ENCODE assay signal across 13 cellular contexts in genomic region chr14:37588956-37589737, GRCh38. TPM values are rescaled to one million over a fixed set of nuclear protein-coding genes. Genes with fewer than 3 reads are reported as not detected.
A peak's percentile ranks its signal among the peaks of the same experiment; 100 is the strongest.
DNase-seq lines count a peak whose midpoint lies in the region; ATAC-seq and TF ChIP-seq lines count a peak whose summit lies in the region.
"Had no signal": no experiment of that assay in that cellular context is flagged by ENCODE, and none has a peak within 500 bp of the region (broad histone marks: within the 10 kb centered on the region; RNA-seq: fewer than 3 reads in every experiment).

No MANE protein-coding gene starts in this region.

- H3K9me3 ChIP-seq in Karpas-422 (ENCODE audit: low read length) (no peaks in the 10 kb centered on the region), mesenchymal stem cell (ENCODE audit: control insufficient read depth, low read length) (no peaks in the 10 kb centered on the region)

- no peaks in the 10 kb centered on the region for H3K9me2 ChIP-seq in Karpas-422 (replicated peaks; ENCODE audit: insufficient read depth, low read length)

- no peak overlapping the region for H3K18ac ChIP-seq in mesenchymal stem cell (ENCODE audit: low read depth in 1 of 2, low read length in 2 of 2)

- TF ChIP-seq CTCF in Calu3 (IDR thresholded peaks at IDR 0.05; ENCODE audit: unreplicated experiment): no peak

- no peaks in the 10 kb centered on the region for H4K20me1 ChIP-seq in Karpas-422 (ENCODE audit: insufficient read depth, low read depth, low read length)

- H2AK5ac ChIP-seq in mesenchymal stem cell (ENCODE audit: low read length, severe bottlenecking): no peak overlapping the region

- H3K27me3 Mint-ChIP-seq in Calu3 (ENCODE audit: unreplicated experiment): no peaks in the 10 kb centered on the region

- no peak overlapping the region for H2AFZ ChIP-seq in Karpas-422 (ENCODE audit: low read length)
- H2AFZ ChIP-seq in mesenchymal stem cell (ENCODE audit: low read depth, low read length): no peak overlapping the region

- no peak overlapping the region for H3K4me3 ChIP-seq in Karpas-422 (ENCODE audit: low read length)
- no peak overlapping the region for H3K4me3 ChIP-seq in mesenchymal stem cell (ENCODE audit: insufficient read depth in 1 of 2, low read depth in 1 of 2, low read length in 2 of 2)

- H3K27ac ChIP-seq in Karpas-422 (ENCODE audit: low read length) (no peak overlapping the region), mesenchymal stem cell (ENCODE audit: low read length, poor library complexity, severe bottlenecking) (no peak overlapping the region)

- no peaks in the 10 kb centered on the region for H3K79me1 ChIP-seq in mesenchymal stem cell (replicated peaks; ENCODE audit: low read length, poor library complexity, severe bottlenecking)

- no peak overlapping the region for H3K14ac ChIP-seq in mesenchymal stem cell (ENCODE audit: low read length in 2 of 2)

- intact Hi-C loops in Calu3 (cut with micrococcal nuclease; ENCODE audit: unreplicated experiment): no loop called here

- H3K4me1 ChIP-seq in Karpas-422 (ENCODE audit: low read length): peaks cover 8% of the 10 kb centered on the region
- peaks cover 34% of the 10 kb centered on the region for H3K4me1 ChIP-seq in mesenchymal stem cell (ENCODE audit: control insufficient read depth, insufficient read depth, low read depth, low read length)

- H3K4ac ChIP-seq in mesenchymal stem cell (ENCODE audit: low read depth in 1 of 2, low read length in 2 of 2): no peak overlapping the region

- H2BK12ac ChIP-seq in mesenchymal stem cell (ENCODE audit: low read length in 2 of 2): no peak overlapping the region

- H3K27ac Mint-ChIP-seq in Calu3 (ENCODE audit: unreplicated experiment): peak overlapping the region; percentile 85
- H3K27ac Mint-ChIP-seq: activated CD8-positive, alpha-beta T cell treated with anti-CD3 and anti-CD28 coated beads, Interleukin-2, amount 10 ng/mL, durations not matched to agents 7 days and 5 days; T-helper 1 cell treated with Interleukin-12 subunit alpha and Interleukin-12 subunit beta and Interleukin-4 antibody, amounts not matched to agents 30 μg/mL and 1 μg/mL, for 36 hours had no signal

- no peak overlapping the region for H4K8ac ChIP-seq in mesenchymal stem cell (ENCODE audit: low read length)

- H3K4me2 ChIP-seq in Karpas-422 (ENCODE audit: low read depth, low read length, poor library complexity, severe bottlenecking) (peak overlapping the region; percentile 50), mesenchymal stem cell (ENCODE audit: low read length, poor library complexity, severe bottlenecking) (no peak overlapping the region)

- peak overlapping the region; percentile 66 for H3K4me3 Mint-ChIP-seq in Calu3 (ENCODE audit: low read depth, unreplicated experiment)
- H3K4me3 Mint-ChIP-seq: activated CD8-positive, alpha-beta T cell treated with anti-CD3 and anti-CD28 coated beads, Interleukin-2, amount 10 ng/mL, durations not matched to agents 7 days and 5 days; T-helper 1 cell treated with Interleukin-12 subunit alpha and Interleukin-12 subunit beta and Interleukin-4 antibody, amounts not matched to agents 30 μg/mL and 1 μg/mL, for 36 hours had no signal

- H3K36me3 ChIP-seq in Karpas-422 (ENCODE audit: insufficient read depth, low read length): no peaks in the 10 kb centered on the region
- H3K36me3 ChIP-seq in mesenchymal stem cell (ENCODE audit: control insufficient read depth in 1 of 2, insufficient read depth in 2 of 2, low read depth in 1 of 2, low read length in 2 of 2): peaks cover 0 to 4% of the 10 kb centered on the region in 2 experiments

- no peak for DNase-seq in Calu3
- DNase-seq in Karpas-422: peak; percentile 61
- DNase-seq in SHP77 (lab: John Stamatoyannopoulos, UW): peak; percentile 59 to 60
- peak; percentile 13 for DNase-seq in mesenchymal stem cell
- no peak for DNase-seq in stimulated activated CD4-positive, alpha-beta T cell treated with anti-CD3 and anti-CD28 coated beads, Interleukin-4, amount 100 ng/mL, for 4 hours
- no peak for DNase-seq in Ammon's horn (ENCODE audit: low spot score)
- DNase-seq in nucleus accumbens (lab: John Stamatoyannopoulos, UW): no peak
- DNase-seq: activated CD8-positive, alpha-beta T cell treated with anti-CD3 and anti-CD28 coated beads, Interleukin-2, amount 10 ng/mL, durations not matched to agents 7 days and 5 days; hippocampal formation; midbrain; NCI-H524 treated with DMSO at 0.1 percent for 48 hours had no signal

- CTCF ChIA-PET in Calu3 (lab: Charles Lee): interaction anchor here (0.7 kb wide), 4 partner anchors 28 to 307 kb away, joined by 4 to 9 read pairs (median 6); no protein-coding TSS in a partner anchor

- H2BK120ac ChIP-seq in mesenchymal stem cell (ENCODE audit: low read depth, low read length): no peak overlapping the region

- no peaks in the 10 kb centered on the region for H3K9me3 Mint-ChIP-seq in Calu3 (ENCODE audit: low read depth, unreplicated experiment)
- H3K9me3 Mint-ChIP-seq: T-helper 1 cell treated with Interleukin-12 subunit alpha and Interleukin-12 subunit beta and Interleukin-4 antibody, amounts not matched to agents 30 μg/mL and 1 μg/mL, for 36 hours had no signal

- no TSS peak for BruUV-seq in Calu3 (replicated peaks; lab: Mats Ljungman, UMichigan)

- WGBS in mesenchymal stem cell: under 1% methylated on average over 13 of the region's 16 CpGs

- H2BK5ac ChIP-seq in mesenchymal stem cell (ENCODE audit: low read depth, low read length, poor library complexity, severe bottlenecking): no peak overlapping the region

- no peak for ATAC-seq in HG03460 (IDR thresholded peaks at IDR 0.05; ENCODE audit: unreplicated experiment)
- ATAC-seq: activated CD8-positive, alpha-beta T cell treated with anti-CD3 and anti-CD28 coated beads, Interleukin-2, amount 10 ng/mL, durations not matched to agents 7 days and 5 days had no signal

- peaks cover 8% of the 10 kb centered on the region for H3K4me1 Mint-ChIP-seq in Calu3 (ENCODE audit: low read depth, unreplicated experiment)

- H3K23ac ChIP-seq in mesenchymal stem cell (ENCODE audit: low read length in 2 of 2): no peak overlapping the region

- H2BK15ac ChIP-seq in mesenchymal stem cell (ENCODE audit: low read depth, poor library complexity, severe bottlenecking): no peak overlapping the region

- peaks cover 96% of the 10 kb centered on the region for H3K36me3 Mint-ChIP-seq in Calu3 (ENCODE audit: insufficient read depth, unreplicated experiment)

- no peaks in the 10 kb centered on the region for H3K79me2 ChIP-seq in Karpas-422 (ENCODE audit: low read length)

- H3K27me3 ChIP-seq in Karpas-422 (ENCODE audit: low read length) (no peaks in the 10 kb centered on the region), mesenchymal stem cell (ENCODE audit: control insufficient read depth in 1 of 2, insufficient read depth in 1 of 2, low read length in 2 of 2) (peaks cover 83 to 94% of the 10 kb centered on the region in 2 experiments)

- H3K9ac ChIP-seq in Karpas-422 (ENCODE audit: low read length): no peak overlapping the region
- no peak overlapping the region for H3K9ac ChIP-seq in mesenchymal stem cell (ENCODE audit: low read length)

- no peak overlapping the region for H4K91ac ChIP-seq in mesenchymal stem cell (ENCODE audit: low read length)

RNA-seq across cellular contexts. Expression of gene FOXA1, which starts 5.9 kb away (rescaled TPM):
- 108 and 131 TPM in 2 replicates for total RNA-seq in Calu3 (2022)
- total RNA-seq in Karpas-422 (2014; rRNA removed; shearing (Covaris generic); ENCODE audit: low replicate concordance): not detected in 2 replicates
- polyA plus RNA-seq in mesenchymal stem cell (2013, experiment 1 of 2): not detected
- not detected for polyA plus RNA-seq in mesenchymal stem cell (2013, experiment 2 of 2)
- total RNA-seq: activated CD8-positive, alpha-beta T cell treated with anti-CD3 and anti-CD28 coated beads, Interleukin-2, amount 10 ng/mL, durations not matched to agents 7 days and 5 days had no signal

RNA-seq across cellular contexts. Expression of gene TTC6, which starts 6.3 kb away (rescaled TPM):
- total RNA-seq in Calu3 (2022): 13.4 and 13.8 TPM in 2 replicates
- total RNA-seq in Karpas-422 (2014; rRNA removed; shearing (Covaris generic); ENCODE audit: low replicate concordance): not detected in 2 replicates
- polyA plus RNA-seq in mesenchymal stem cell (2013, experiment 1 of 2): 0.04 TPM
- 0.03 TPM for polyA plus RNA-seq in mesenchymal stem cell (2013, experiment 2 of 2)
- total RNA-seq: activated CD8-positive, alpha-beta T cell treated with anti-CD3 and anti-CD28 coated beads, Interleukin-2, amount 10 ng/mL, durations not matched to agents 7 days and 5 days had no signal

Comparison
In these comparisons a context has a peak if more than half of its experiments do, and no peak if none do; other contexts are left out.
1. DNase-seq: peak in Karpas-422 (single experiment), SHP77 (2 of 2) and mesenchymal stem cell (single experiment); none in Calu3 (single experiment), stimulated activated CD4-positive, alpha-beta T cell treated with anti-CD3 and anti-CD28 coated beads, Interleukin-4, amount 100 ng/mL, for 4 hours (0 of 2), Ammon's horn (single experiment) and nucleus accumbens (0 of 56).
2. RNA of gene FOXA1, which starts 5.9 kb away (total RNA-seq): 108 to 131 TPM in Calu3; not detected in Karpas-422; every median in the first group is over 100 times any median in the second.
3. RNA of gene TTC6, which starts 6.3 kb away (total RNA-seq): 13.4 to 13.8 TPM in Calu3; not detected in Karpas-422; every median in the first group is over 10 times any median in the second.